ENCODE assay signal across 19 cellular contexts in the genomic region with DNA sequence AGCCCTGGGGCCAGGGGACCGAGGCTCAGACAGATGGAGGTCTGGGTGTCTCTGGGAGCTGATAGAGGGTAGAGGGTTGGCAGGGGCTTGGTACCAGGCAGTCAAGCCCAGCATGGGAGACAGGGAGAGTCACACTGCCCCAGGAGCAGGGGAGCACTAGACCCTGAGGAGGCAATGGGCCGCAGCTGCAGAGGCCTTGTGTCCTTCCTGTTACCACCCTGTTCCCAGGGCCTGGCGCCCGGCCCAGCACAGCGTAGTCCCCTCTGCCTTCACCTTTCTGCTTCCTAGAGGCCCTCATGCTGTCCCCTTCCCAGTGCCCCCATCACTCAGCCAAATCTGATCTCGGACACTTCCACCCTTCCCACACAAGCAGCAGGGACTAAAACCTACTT. TPM values are rescaled to one million over a fixed set of nuclear protein-coding genes. Genes with fewer than 3 reads are reported as not detected.
DNase-seq lines count a peak whose midpoint lies in the region; ATAC-seq and TF ChIP-seq lines count a peak whose summit lies in the region.
"Had no signal": no experiment of that assay in that cellular context is flagged by ENCODE, and none has a peak within 500 bp of the region (broad histone marks: within the 10 kb centered on the region; RNA-seq: fewer than 3 reads in every experiment).

No MANE protein-coding gene starts in this region.

- H3K27ac ChIP-seq in colonic mucosa (peak overlapping the region; percentile 79), spleen (peak overlapping the region; percentile 34 to 78 (median 61))
- H3K27ac ChIP-seq: foreskin keratinocyte, parathyroid adenoma, SJSA1, uterus had no signal

- H3K36me3 ChIP-seq in colonic mucosa (no peaks in the 10 kb centered on the region), spleen (no peaks in the 10 kb centered on the region), BE2C (no peaks in the 10 kb centered on the region)
- H3K36me3 ChIP-seq: MG63, SJSA1, uterus had no signal

- 50 to 71% (median 55%) methylated on average over 6 of the region's 6 CpGs for whole genome bisulfite sequencing in spleen, 5 donors

- peak; percentile 51 for DNase-seq in activated effector memory CD4-positive, alpha-beta T cell treated with anti-CD3 and anti-CD28 coated beads, Interleukin-2, amount 50 U/mL, for 16 hours
- no peak for DNase-seq in activated effector memory CD4-positive, alpha-beta T cell treated with Interleukin-2 at 50 U/mL for 16 hours
- DNase-seq in colonic mucosa (peak; percentile 65), spleen (peak; percentile 87), NCI-H1092 (lab: John Stamatoyannopoulos, UW) (no peak), NCI-H2081 (lab: John Stamatoyannopoulos, UW) (no peak), BE2C (no peak)
- DNase-seq: anterior cingulate cortex, foreskin keratinocyte, H9, MG63, NCI-H1930, uterus had no signal

- no peak for TF ChIP-seq POLR2A in spleen (IDR thresholded peaks at IDR 0.05)

- peaks cover 25% of the 10 kb centered on the region for H3K4me1 ChIP-seq in colonic mucosa
- H3K4me1 ChIP-seq in spleen = peaks cover 14 to 61% (median 39%) of the 10 kb centered on the region in 6 donors
- no peaks in the 10 kb centered on the region for H3K4me1 ChIP-seq in BE2C
- H3K4me1 ChIP-seq: foreskin keratinocyte, parathyroid adenoma, uterus had no signal

- intact Hi-C loops in colonic mucosa (cut with DNase I) (no loop called here), spleen (cut with DNase I; ENCODE audit: low total_unique reads) (no loop called here)

- ATAC-seq in HG02943 (IDR thresholded peaks at IDR 0.05; ENCODE audit: low read depth, unreplicated experiment) = peak; percentile 27
- ATAC-seq: foreskin keratinocyte had no signal

- H3K27me3 ChIP-seq in colonic mucosa (no peaks in the 10 kb centered on the region), spleen (replicated peaks in 1 of 7) (no peaks in the 10 kb centered on the region), BE2C (no peaks in the 10 kb centered on the region)
- H3K27me3 ChIP-seq: foreskin keratinocyte, MG63, SJSA1, uterus had no signal

- no peak overlapping the region for H3K4me3 ChIP-seq in colonic mucosa
- H3K4me3 ChIP-seq in spleen = no peak overlapping the region
- no peak overlapping the region for H3K4me3 ChIP-seq in BE2C (ENCODE audit: low read depth, low read length)
- H3K4me3 ChIP-seq: MG63, SJSA1, uterus had no signal

- no peak for TF ChIP-seq CTCF in colonic mucosa (IDR thresholded peaks at IDR 0.05)
- no peak for TF ChIP-seq CTCF in spleen (IDR thresholded peaks at IDR 0.05 in 8 of 11, conservative IDR thresholded peaks at IDR 0.05 in 3 of 11)
- no peak for TF ChIP-seq CTCF in BE2C (IDR thresholded peaks at IDR 0.05; ENCODE audit: low read depth, low read length)

- H3K9ac ChIP-seq in colonic mucosa (ENCODE audit: low read depth in 2 of 2, low read length in 2 of 2) = peak overlapping the region; percentile 47 to 64
- H3K9ac ChIP-seq: parathyroid adenoma had no signal

- H3K9me3 ChIP-seq in colonic mucosa (no peaks in the 10 kb centered on the region), spleen (no peaks in the 10 kb centered on the region), BE2C (no peaks in the 10 kb centered on the region)
- H3K9me3 ChIP-seq: MG63, SJSA1, uterus had no signal

RNA-seq across cellular contexts. Expression of a gene that starts 6.8 kb away (rescaled TPM):
- 10 to 100 TPM; 35.9 to 49.1 TPM for total RNA-seq in colonic mucosa
- 100 to 1,000 TPM in 5 of 7 donors, 10 to 100 TPM in 2; 88.7 to 131 (median 106) TPM for total RNA-seq in spleen
- polyA plus RNA-seq in spleen = 10 to 100 TPM in 2 of 3 donors, 1 to 10 TPM in 1; 9.4 to 19.4 (median 10.0) TPM
- polyA plus RNA-seq in BE2C (2012; ENCODE audit: insufficient read depth, insufficient read length, low read depth) = 24.9 TPM

RNA-seq across cellular contexts. Expression of a gene that starts 8.0 kb away (rescaled TPM):
- 1 to 10 TPM in 1 of 2 donors, under 1 TPM in 1; 0.58 to 1.6 TPM for total RNA-seq in colonic mucosa
- total RNA-seq in spleen = not detected
- not detected for polyA plus RNA-seq in spleen
- not detected for polyA plus RNA-seq in BE2C (2012; ENCODE audit: insufficient read depth, insufficient read length, low read depth)
- total RNA-seq: activated T-helper 1 cell treated with anti-CD3 and anti-CD28 coated beads, Interleukin-12 subunit alpha, Interleukin-12 subunit beta, Interleukin-2, Interleukin-4 antibody, amounts not matched to agents 30 ng/mL and 10 ng/mL and 1 ng/mL, durations not matched to agents 14 hours and 24 hours and 36 hours; endothelial cell of umbilical vein; foreskin keratinocyte; H9; NCI-H460; SJSA1; uterus had no signal
- polyA plus RNA-seq: endothelial cell of umbilical vein, foreskin keratinocyte had no signal

RNA-seq across cellular contexts. Expression of a gene that starts 46.9 kb away (rescaled TPM):
- total RNA-seq in colonic mucosa = 10 to 100 TPM in 1 of 2 donors, 1 to 10 TPM in 1; 6.8 to 14.6 TPM
- total RNA-seq in spleen = 1 to 10 TPM; 1.0 to 5.0 (median 3.5) TPM
- 1 to 10 TPM; 1.7 to 3.2 (median 3.1) TPM for polyA plus RNA-seq in spleen
- 12.8 TPM for polyA plus RNA-seq in BE2C (2012; ENCODE audit: insufficient read depth, insufficient read length, low read depth)

Comparison
In these comparisons a context has a peak if more than half of its experiments do, and no peak if none do; other contexts are left out.
1. DNase-seq: peak in activated effector memory CD4-positive, alpha-beta T cell treated with anti-CD3 and anti-CD28 coated beads, Interleukin-2, amount 50 U/mL, for 16 hours (single experiment), colonic mucosa (single experiment) and spleen (single experiment); none in activated effector memory CD4-positive, alpha-beta T cell treated with Interleukin-2 at 50 U/mL for 16 hours (single experiment), NCI-H1092 (single experiment), NCI-H2081 (0 of 2) and BE2C (single experiment).